ENCODE assay signal across 1 cellular context in the genomic region with DNA sequence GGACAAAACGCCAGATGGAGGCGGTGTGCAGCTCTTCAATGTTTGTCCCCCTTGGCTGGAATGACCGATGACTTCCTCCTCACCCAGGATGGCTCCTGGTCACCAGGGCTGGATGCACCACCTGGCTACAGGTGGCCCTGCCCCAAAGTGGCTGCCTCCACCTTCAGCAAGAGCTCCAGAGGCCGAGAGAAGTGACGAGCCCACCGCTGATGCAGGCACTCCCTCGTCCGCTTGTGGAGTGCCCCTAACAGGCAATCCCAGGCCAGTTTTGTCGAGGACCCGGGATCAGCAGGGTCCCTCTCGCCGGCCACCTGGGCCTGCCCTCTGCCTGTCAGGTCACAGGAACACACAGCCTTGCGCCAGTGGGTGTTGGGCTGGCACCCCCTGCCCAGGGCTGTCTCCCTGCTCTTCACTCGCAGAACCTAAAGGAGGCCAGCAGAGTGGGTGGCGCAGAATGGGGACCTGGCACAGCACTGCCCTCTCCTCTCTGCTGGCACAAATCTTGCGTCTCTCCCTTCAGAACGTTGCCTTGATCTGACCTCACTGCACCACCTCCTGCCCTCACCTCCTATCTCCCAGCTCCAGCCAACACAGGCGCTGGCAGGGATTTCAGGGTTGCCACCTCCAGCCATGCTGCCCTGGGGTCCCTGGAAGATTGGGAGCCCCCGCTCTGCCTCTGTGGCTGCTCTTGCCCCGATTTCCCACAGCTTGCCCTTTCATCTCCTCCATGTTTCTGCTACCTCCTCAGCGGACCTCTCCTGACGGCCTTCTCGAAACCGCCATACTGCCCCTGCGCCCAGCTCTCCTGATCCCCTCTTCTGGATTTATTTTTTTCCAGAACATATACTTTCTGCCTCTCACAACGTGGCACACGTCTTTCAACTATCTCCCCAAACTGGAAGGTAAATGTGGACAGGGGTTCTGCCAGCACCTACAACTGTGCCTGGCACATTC.
TF ChIP-seq lines count a peak whose summit lies in the region.

No MANE protein-coding gene starts in this region.

TF ChIP-seq in HepG2, 621 proteins besides CTCF, POLR2A, EP300 and RAD21:
- TF ChIP-seq ZNF749 (CRISPR knock-in tag; IDR thresholded peaks at IDR 0.05; ENCODE audit: borderline replicate concordance): no peak
- peak; percentile 8 for TF ChIP-seq RBM22 (optimal IDR thresholded peaks at IDR 0.05; ENCODE audit: low read length)
